8 cellular contexts compared by ENCODE assay signal in genomic region chr7:22452142-22452763, GRCh38. TPM values are rescaled to one million over a fixed set of nuclear protein-coding genes. Genes with fewer than 3 reads are reported as not detected.
DNase-seq lines count a peak whose midpoint lies in the region; ATAC-seq and TF ChIP-seq lines count a peak whose summit lies in the region.

No MANE protein-coding gene starts in this region.

- H3K9me3 Mint-ChIP-seq in activated B cell treated with CpG ODN at 0.5 μM for 24 hours (no peaks in the 10 kb centered on the region), naive B cell (peaks cover 0 to 5% (median 0%) of the 10 kb centered on the region in 7 donors)

- H3K4me1 Mint-ChIP-seq in activated B cell treated with CpG ODN at 0.5 μM for 24 hours (peaks cover 25% of the 10 kb centered on the region), naive B cell (peaks cover 19 to 39% (median 26%) of the 10 kb centered on the region in 3 donors)

- TF ChIP-seq CTCF in activated B cell treated with CpG ODN at 0.5 μM for 24 hours (IDR thresholded peaks at IDR 0.05) = no peak
- TF ChIP-seq CTCF in fibroblast of mammary gland (conservative IDR thresholded peaks at IDR 0.05; ENCODE audit: control insufficient read depth, insufficient read depth, low read depth, low read length) = peak; percentile 79

- ATAC-seq in GM18909 (IDR thresholded peaks at IDR 0.05; ENCODE audit: poor library complexity, unreplicated experiment) (peak; percentile 26), activated B cell treated with CpG ODN at 0.5 μM for 24 hours (ENCODE audit: low read depth) (peak; percentile 40), naive B cell (ENCODE audit: low read depth in 2 of 2) (peak; percentile 43 to 63)

- H3K27ac Mint-ChIP-seq in activated B cell treated with CpG ODN at 0.5 μM for 24 hours (no peak overlapping the region), naive B cell (peak overlapping the region in 4 of 6 donors; percentile 4 to 67 (median 53))

- H3K36me3 Mint-ChIP-seq in activated B cell treated with CpG ODN at 0.5 μM for 24 hours (ENCODE audit: low read depth) = peaks cover 6% of the 10 kb centered on the region
- H3K36me3 Mint-ChIP-seq in naive B cell = peaks cover 0 to 13% of the 10 kb centered on the region in 2 donors

- H3K27me3 Mint-ChIP-seq in activated B cell treated with CpG ODN at 0.5 μM for 24 hours (peaks cover 4% of the 10 kb centered on the region), naive B cell (peaks cover 0 to 5% (median 0%) of the 10 kb centered on the region in 3 donors)

- DNase-seq in 8988T = peak; percentile 18
- peak; percentile 34 for DNase-seq in activated B cell treated with CpG ODN at 0.5 μM for 24 hours
- peak; percentile 38 for DNase-seq in fibroblast of mammary gland (ENCODE audit: low read depth)
- DNase-seq in naive B cell = peak; percentile 53
- peak; percentile 61 for DNase-seq in ureter (ENCODE audit: low spot score)
- DNase-seq in NCI-H2107 treated with DMSO at 0.1 percent for 48 hours (lab: John Stamatoyannopoulos, UW; ENCODE audit: unreplicated experiment) = no peak
- no peak for DNase-seq in NCI-H510A (lab: John Stamatoyannopoulos, UW)

- H3K4me3 ChIP-seq in fibroblast of mammary gland (ENCODE audit: control insufficient read depth, low read depth, low read length) = peak overlapping the region; percentile 28

- CTCF ChIA-PET in activated B cell treated with CpG ODN at 0.5 μM for 24 hours (lab: Charles Lee) = interaction anchor here (0.7 to 1.6 kb wide), 8 partner anchors 13 to 349 kb away, joined by 3 to 5 read pairs (median 4); no protein-coding TSS in a partner anchor

- peak overlapping the region; percentile 35 for H3K4me3 Mint-ChIP-seq in activated B cell treated with CpG ODN at 0.5 μM for 24 hours
- peak overlapping the region; percentile 31 to 87 (median 66) for H3K4me3 Mint-ChIP-seq in naive B cell

- POLR2A ChIA-PET in activated B cell treated with CpG ODN at 0.5 μM for 24 hours (lab: Charles Lee) = interaction anchor here (0.7 kb wide), 1 partner anchor 133 kb away, joined by 4 read pairs; no protein-coding TSS in a partner anchor

- intact Hi-C loops in activated B cell treated with CpG ODN at 0.5 μM for 24 hours (cut with micrococcal nuclease) = loop anchor here (1.0 kb wide), 1 partner anchor 342 kb away; no protein-coding TSS in a partner anchor

RNA-seq across cellular contexts. Expression of gene STEAP1B, which starts 47.7 kb away (rescaled TPM):
- total RNA-seq in activated B cell treated with CpG ODN at 0.5 μM for 24 hours (96.4 and 117 TPM in 2 replicates), ureter (0.73 TPM)
- polyA plus RNA-seq in naive B cell (ENCODE audit: low read depth in 6 of 6) = 10 to 100 TPM in 5 of 6 donors, 1 to 10 TPM in 1; 5.3 to 37.3 (median 30.2) TPM

Comparison
In these comparisons a context has a peak if more than half of its experiments do, and no peak if none do; other contexts are left out.
1. DNase-seq: peak in 8988T (single experiment), activated B cell treated with CpG ODN at 0.5 μM for 24 hours (single experiment), fibroblast of mammary gland (single experiment), naive B cell (single experiment) and ureter (single experiment); none in NCI-H2107 treated with DMSO at 0.1 percent for 48 hours (single experiment) and NCI-H510A (single experiment).
2. RNA of gene STEAP1B, which starts 47.7 kb away (total RNA-seq): 96.4 to 117 TPM in activated B cell treated with CpG ODN at 0.5 μM for 24 hours; 0.73 TPM in ureter (single experiment); every median in the first group is over 10 times any median in the second.
3. Peak in every context shown above with its lines, with median percentiles within 50 percentile points of each other: ATAC-seq.